In the genomic region with DNA sequence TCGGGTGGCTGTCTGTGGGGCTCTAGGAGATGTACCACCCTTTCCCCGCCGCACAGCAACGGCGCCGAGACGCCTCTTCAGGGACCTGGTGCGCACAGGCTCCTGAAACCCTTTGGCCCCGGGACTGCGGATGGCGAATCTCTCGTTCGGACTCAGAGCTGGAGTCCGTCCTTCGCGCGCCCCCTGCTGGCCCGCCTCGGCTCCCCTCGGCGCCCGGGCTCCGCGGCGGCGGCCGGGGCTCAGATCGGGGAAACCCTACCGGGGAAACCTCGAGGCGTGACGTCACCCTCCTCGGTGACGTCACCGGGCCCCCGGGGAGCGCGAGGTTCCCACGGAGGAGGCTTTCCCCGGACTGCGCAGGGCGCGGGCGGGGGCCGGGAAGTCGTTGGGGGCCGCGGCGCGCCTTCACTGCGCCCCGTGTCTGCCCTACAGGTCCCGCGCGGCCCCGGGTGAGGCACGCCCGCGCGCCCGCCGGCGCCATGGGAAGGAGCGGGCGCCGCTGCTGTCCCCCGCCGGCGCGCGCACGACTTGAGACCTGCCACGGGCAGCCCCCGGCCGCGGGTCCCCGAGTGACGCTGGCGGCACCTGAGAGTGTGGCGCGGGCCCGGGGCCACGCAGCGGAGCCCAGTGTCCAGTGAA, we compare ENCODE assay signal across 8 cellular contexts. TPM values are rescaled to one million over a fixed set of nuclear protein-coding genes. Genes with fewer than 3 reads are reported as not detected.
DNase-seq lines count a peak whose midpoint lies in the region; ATAC-seq and TF ChIP-seq lines count a peak whose summit lies in the region.

No MANE protein-coding gene starts in this region.

- H3K36me3 Mint-ChIP-seq in neural progenitor cell: peaks cover 11% of the 10 kb centered on the region

- H3K27ac ChIP-seq in GM23248: peak overlapping the region; percentile 67
- peak overlapping the region; percentile 86 for H3K27ac ChIP-seq in Karpas-422 (ENCODE audit: low read length)
- no peak overlapping the region for H3K27ac ChIP-seq in foreskin keratinocyte
- H3K27ac ChIP-seq in neural progenitor cell: peak overlapping the region; percentile 16
- peak overlapping the region; percentile 37 for H3K27ac ChIP-seq in stomach smooth muscle (ENCODE audit: low read length)

- H2AFZ ChIP-seq in GM23248 (peak overlapping the region; percentile 13; the same call in 1 of the 2 replicates), Karpas-422 (ENCODE audit: low read length) (peak overlapping the region; percentile 65; the same call in 1 of the 2 replicates), neural progenitor cell (replicated peaks) (no peak overlapping the region)

- no peaks in the 10 kb centered on the region for H3K79me2 ChIP-seq in GM23248 (ENCODE audit: insufficient read depth)
- peaks cover 18% of the 10 kb centered on the region for H3K79me2 ChIP-seq in Karpas-422 (ENCODE audit: low read length)
- peaks cover 11% of the 10 kb centered on the region for H3K79me2 ChIP-seq in neural progenitor cell (ENCODE audit: low read depth)

- H3K36me3 ChIP-seq in GM23248 (ENCODE audit: low read depth) (peaks cover 8% of the 10 kb centered on the region; the same call in 1 of the 2 replicates), Karpas-422 (ENCODE audit: insufficient read depth, low read length) (no peaks in the 10 kb centered on the region), neural progenitor cell (peaks cover 4% of the 10 kb centered on the region), stomach smooth muscle (ENCODE audit: control insufficient read depth in 2 of 2, insufficient read depth in 2 of 2, low read length in 2 of 2) (peaks cover 0 to 10% of the 10 kb centered on the region in 2 donors)

- DNase-seq in ELF-1 (ENCODE audit: low read depth, low spot score) (peak; percentile 97), GM23248 (peak; percentile 92), Karpas-422 (peak; percentile 97), SHP77 treated with DMSO at 0.1 percent for 48 hours (lab: John Stamatoyannopoulos, UW) (peak; percentile 40), foreskin keratinocyte (peak; percentile 51 to 68), neural progenitor cell (ENCODE audit: low spot score) (peak; percentile 95)
- peak; percentile 92 for DNase-seq in activated gamma-delta T cell treated with anti-CD3 and anti-CD28 coated beads, Interleukin-2, amount 50 U/mL, for 16 hours (ENCODE audit: low read depth)

- H4K20me1 ChIP-seq in GM23248 (ENCODE audit: insufficient read depth) (0 out of 2 replicates have a peak, but pooled peaks cover 13% of the 10 kb centered on the region), Karpas-422 (ENCODE audit: insufficient read depth, low read depth, low read length) (peaks cover 8% of the 10 kb centered on the region; the same call in 1 of the 2 replicates), neural progenitor cell (ENCODE audit: low read depth) (peaks cover 52% of the 10 kb centered on the region)

- TF ChIP-seq CTCF in foreskin keratinocyte (conservative IDR thresholded peaks at IDR 0.05) (peak; percentile 99), neural progenitor cell (IDR thresholded peaks at IDR 0.05) (peak; percentile 83)

- H3K9ac ChIP-seq in GM23248: peak overlapping the region; percentile 78
- H3K9ac ChIP-seq in Karpas-422 (ENCODE audit: low read length): peak overlapping the region; percentile 89
- no peak overlapping the region for H3K9ac ChIP-seq in neural progenitor cell
- H3K9ac ChIP-seq in stomach smooth muscle (ENCODE audit: low read length in 2 of 2): peak overlapping the region; percentile 37 to 42

- H3K4me3 ChIP-seq in GM23248: peak overlapping the region; percentile 66
- peak overlapping the region; percentile 89 for H3K4me3 ChIP-seq in Karpas-422 (ENCODE audit: low read length)
- peak overlapping the region; percentile 57 for H3K4me3 ChIP-seq in neural progenitor cell
- peak overlapping the region; percentile 70 to 80 for H3K4me3 ChIP-seq in stomach smooth muscle (ENCODE audit: low read length in 2 of 2)

- H3K4me2 ChIP-seq in GM23248 (ENCODE audit: unreplicated experiment) (peak overlapping the region; percentile 76), Karpas-422 (ENCODE audit: low read depth, low read length, poor library complexity, severe bottlenecking) (peak overlapping the region; percentile 87), neural progenitor cell (peak overlapping the region; percentile 84)

- peaks cover 50% of the 10 kb centered on the region for H3K4me1 Mint-ChIP-seq in neural progenitor cell

- H3K4me1 ChIP-seq in GM23248 (ENCODE audit: insufficient read depth) (0 out of 2 replicates have a peak, but pooled peaks cover 10% of the 10 kb centered on the region), Karpas-422 (ENCODE audit: low read length) (peaks cover 77% of the 10 kb centered on the region), foreskin keratinocyte (no peaks in the 10 kb centered on the region), neural progenitor cell (peaks cover 14% of the 10 kb centered on the region), stomach smooth muscle (ENCODE audit: control insufficient read depth, insufficient read depth, low read length) (peaks cover 39% of the 10 kb centered on the region)

- H3K9me2 ChIP-seq in GM23248 (ENCODE audit: insufficient read depth) (no peaks in the 10 kb centered on the region), Karpas-422 (replicated peaks; ENCODE audit: insufficient read depth, low read length) (no peaks in the 10 kb centered on the region)

- H3F3A ChIP-seq in GM23248 (ENCODE audit: insufficient read depth) (peaks cover 13% of the 10 kb centered on the region), neural progenitor cell (ENCODE audit: low read depth) (peaks cover 57% of the 10 kb centered on the region)

- no peaks in the 10 kb centered on the region for H3K9me3 Mint-ChIP-seq in neural progenitor cell

- H3K27me3 ChIP-seq in GM23248 (replicated peaks; ENCODE audit: insufficient read depth) (no peaks in the 10 kb centered on the region), Karpas-422 (ENCODE audit: low read length) (no peaks in the 10 kb centered on the region), foreskin keratinocyte (peaks cover 14% of the 10 kb centered on the region), neural progenitor cell (no peaks in the 10 kb centered on the region), stomach smooth muscle (ENCODE audit: control insufficient read depth in 1 of 2, insufficient read depth in 2 of 2, low read length in 2 of 2) (peaks cover 7 to 17% of the 10 kb centered on the region in 2 donors)

- H3K4me3 Mint-ChIP-seq in neural progenitor cell: peak overlapping the region; percentile 84

- 1% methylated on average over 20 to 67 of the region's 84 CpGs for whole genome bisulfite sequencing in GM23248 (ENCODE audit: low coverage in 1 of 2, low lambda C conversion rate in 2 of 2, missing lambda C conversion rate in 2 of 2), 2 experiments

- H3K9me3 ChIP-seq in GM23248 (ENCODE audit: low read depth) (no peaks in the 10 kb centered on the region), Karpas-422 (ENCODE audit: low read length) (no peaks in the 10 kb centered on the region), neural progenitor cell (ENCODE audit: low read depth) (no peaks in the 10 kb centered on the region), stomach smooth muscle (ENCODE audit: control insufficient read depth in 2 of 2, low read length in 2 of 2) (no peaks in the 10 kb centered on the region)

- H3K27ac Mint-ChIP-seq in neural progenitor cell: no peak overlapping the region

- H3K27me3 Mint-ChIP-seq in neural progenitor cell (ENCODE audit: insufficient read depth, low read depth): peaks cover 20% of the 10 kb centered on the region

- ATAC-seq in foreskin keratinocyte: peak; percentile 44

- in situ Hi-C loops in GM23248 (cut with MboI): loop anchor here (10.0 kb wide), 1 partner anchor 60 kb away; no protein-coding TSS in a partner anchor

RNA-seq across cellular contexts. Expression of gene PRR7, which starts 7.9 kb away (rescaled TPM):
- 23.9 and 24.8 TPM in 2 replicates for total RNA-seq in GM23248 (2014; rRNA removed; shearing (Covaris generic))
- polyA plus RNA-seq in GM23248 (2016; fragmentation: Nextera tagmentation; extraction: Ambion mirVana) (10.5 and 11.1 TPM in 2 replicates), foreskin keratinocyte (4.7 and 5.0 TPM in 2 replicates)
- 26.8 and 59.4 TPM in 2 replicates for total RNA-seq in Karpas-422 (2014; rRNA removed; shearing (Covaris generic); ENCODE audit: low replicate concordance)
- total RNA-seq in foreskin keratinocyte (2.4 and 3.0 TPM in 2 replicates), neural progenitor cell (ENCODE audit: low replicate concordance) (4.5 and 31.7 TPM in 2 replicates)

RNA-seq across cellular contexts. Expression of gene DBN1, which starts 18.9 kb away (rescaled TPM):
- 224 and 257 TPM in 2 replicates for total RNA-seq in GM23248 (2014; rRNA removed; shearing (Covaris generic))
- polyA plus RNA-seq in GM23248 (2016; fragmentation: Nextera tagmentation; extraction: Ambion mirVana): 160 and 163 TPM in 2 replicates
- 29.1 and 72.7 TPM in 2 replicates for total RNA-seq in Karpas-422 (2014; rRNA removed; shearing (Covaris generic); ENCODE audit: low replicate concordance)
- total RNA-seq in foreskin keratinocyte: 80.8 and 88.5 TPM in 2 replicates
- 69.8 and 78.7 TPM in 2 replicates for polyA plus RNA-seq in foreskin keratinocyte
- total RNA-seq in neural progenitor cell (ENCODE audit: low replicate concordance): 113 and 338 TPM in 2 replicates

RNA-seq across cellular contexts. Expression of gene GRK6, which starts 28.0 kb away (rescaled TPM):
- total RNA-seq in GM23248 (2014; rRNA removed; shearing (Covaris generic)): 17.3 and 30.4 TPM in 2 replicates
- polyA plus RNA-seq in GM23248 (2016; fragmentation: Nextera tagmentation; extraction: Ambion mirVana): 7.7 and 13.5 TPM in 2 replicates
- total RNA-seq in Karpas-422 (2014; rRNA removed; shearing (Covaris generic); ENCODE audit: low replicate concordance): 45.5 and 79.1 TPM in 2 replicates
- 49.4 and 58.1 TPM in 2 replicates for total RNA-seq in foreskin keratinocyte
- 44.7 and 50.5 TPM in 2 replicates for polyA plus RNA-seq in foreskin keratinocyte
- total RNA-seq in neural progenitor cell (ENCODE audit: low replicate concordance): 24.0 and 50.6 TPM in 2 replicates

RNA-seq across cellular contexts. Expression of gene PDLIM7, which starts 42.9 kb away (rescaled TPM):
- total RNA-seq in GM23248 (2014; rRNA removed; shearing (Covaris generic)): 320 and 357 TPM in 2 replicates
- polyA plus RNA-seq in GM23248 (2016; fragmentation: Nextera tagmentation; extraction: Ambion mirVana) (551 and 556 TPM in 2 replicates), foreskin keratinocyte (106 and 107 TPM in 2 replicates)
- total RNA-seq in Karpas-422 (2014; rRNA removed; shearing (Covaris generic); ENCODE audit: low replicate concordance): 53.6 and 138 TPM in 2 replicates
- total RNA-seq in foreskin keratinocyte (71.7 and 77.8 TPM in 2 replicates), neural progenitor cell (ENCODE audit: low replicate concordance) (38.7 and 208 TPM in 2 replicates)

RNA-seq across cellular contexts. Expression of gene F12, which starts 45.2 kb away (rescaled TPM):
- 0.43 and 1.3 TPM in 2 replicates for total RNA-seq in GM23248 (2014; rRNA removed; shearing (Covaris generic))
- polyA plus RNA-seq in GM23248 (2016; fragmentation: Nextera tagmentation; extraction: Ambion mirVana) (1.2 and 1.8 TPM in 2 replicates), foreskin keratinocyte (11.8 and 12.3 TPM in 2 replicates)
- 6.0 and 6.5 TPM in 2 replicates for total RNA-seq in Karpas-422 (2014; rRNA removed; shearing (Covaris generic); ENCODE audit: low replicate concordance)
- total RNA-seq in foreskin keratinocyte (6.0 and 9.7 TPM in 2 replicates), neural progenitor cell (ENCODE audit: low replicate concordance) (2.0 TPM in 1 of 2 replicates, not detected in the other)

Comparison
In these comparisons a context has a peak if more than half of its experiments do, and no peak if none do; other contexts are left out.
1. DNase-seq: peak in every context shown above with its lines; median percentile 97 in ELF-1; 97 in Karpas-422; 95 in neural progenitor cell; 92 in GM23248; 92 in activated gamma-delta T cell treated with anti-CD3 and anti-CD28 coated beads, Interleukin-2, amount 50 U/mL, for 16 hours; 60 in foreskin keratinocyte; 40 in SHP77 treated with DMSO at 0.1 percent for 48 hours.